Comparison of ENCODE assay signal across 34 cellular contexts in the genomic region with DNA sequence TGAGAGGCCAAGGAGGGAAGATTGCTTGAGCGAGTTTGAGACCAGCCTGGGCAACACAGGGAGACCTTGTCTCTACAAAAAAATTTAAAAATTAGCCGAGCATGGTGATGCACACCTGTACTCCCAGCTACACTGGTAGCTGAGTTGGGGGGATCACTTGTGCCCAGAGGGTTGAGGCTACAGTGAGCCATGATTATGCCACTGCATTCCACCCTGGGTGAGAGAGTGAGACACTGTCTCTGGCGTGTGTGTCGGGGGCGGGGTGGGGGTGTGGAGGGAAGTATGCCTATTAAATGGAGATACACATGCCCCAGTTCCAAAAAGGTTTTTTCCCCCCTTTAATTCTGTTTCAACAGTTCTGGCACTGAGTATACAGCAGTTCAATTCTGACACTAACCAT.
"Had no signal": no experiment of that assay in that cellular context is flagged by ENCODE, and none has a peak within 500 bp of the region (broad histone marks: within the 10 kb centered on the region; RNA-seq: fewer than 3 reads in every experiment).

No MANE protein-coding gene starts in this region.

- H3K4me3 ChIP-seq: adrenal gland, body of pancreas, breast epithelium had no signal

- H3K9me3 ChIP-seq: adrenal gland, body of pancreas, breast epithelium had no signal

- H3K27me3 Mint-ChIP-seq: activated CD8-positive, alpha-beta T cell treated with anti-CD3 and anti-CD28 coated beads for 36 hours had no signal

- H3K4me1 ChIP-seq: adrenal gland, breast epithelium had no signal

- DNase-seq: activated B cell treated with CpG ODN at 0.5 μM for 24 hours; activated CD4-positive, alpha-beta memory T cell treated with anti-CD3 and anti-CD28 coated beads for 36 hours; activated CD4-positive, alpha-beta T cell treated with anti-CD3 and anti-CD28 coated beads for 4 hours; activated CD4-positive, alpha-beta T cell treated with anti-CD3 and anti-CD28 coated beads, Interleukin-2, amount 50 U/mL, for 1 hour; activated CD4-positive, alpha-beta T cell treated with anti-CD3 and anti-CD28 coated beads, Interleukin-2, amount 50 U/mL, for 4 hours; activated CD4-positive, CD25-positive, alpha-beta regulatory T cell treated with anti-CD3 and anti-CD28 coated beads, Interleukin-2, amount 50 U/mL, for 72 hours; activated CD8-positive, alpha-beta memory T cell treated with anti-CD3 and anti-CD28 coated beads, Interleukin-2, amount 50 U/mL, for 4 hours; activated CD8-positive, alpha-beta T cell treated with anti-CD3 and anti-CD28 coated beads for 36 hours; activated effector memory CD4-positive, alpha-beta T cell treated with anti-CD3 and anti-CD28 coated beads, Interleukin-2, amount 50 U/mL, for 16 hours; activated gamma-delta T cell treated with Interleukin-2 at 50 U/mL for 16 hours; activated naive CD4-positive, alpha-beta T cell; activated naive CD4-positive, alpha-beta T cell treated with anti-CD3 and anti-CD28 coated beads for 36 hours; activated naive CD4-positive, alpha-beta T cell treated with anti-CD3 and anti-CD28 coated beads, Interleukin-2, amount 50 U/mL, for 16 hours; activated naive CD8-positive, alpha-beta T cell treated with anti-CD3 and anti-CD28 coated beads for 36 hours; activated T-cell treated with anti-CD3 and anti-CD28 coated beads for 4 hours; activated T-cell treated with anti-CD3 and anti-CD28 coated beads, Interleukin-2, amount 50 U/mL, for 1 hour; activated T-cell treated with anti-CD3 and anti-CD28 coated beads, Interleukin-2, amount 50 U/mL, for 4 hours; activated T-cell treated with anti-CD3 and anti-CD28 coated beads, Interleukin-2, amount 50 U/mL, for 72 hours; adrenal gland; amniotic stem cell; aorta; body of pancreas; brain microvascular endothelial cell; central memory CD4-positive, alpha-beta T cell; T-helper 1 cell; T-helper 2 cell; T-helper 9 cell had no signal

- H3K27me3 ChIP-seq: adrenal gland, body of pancreas, brain microvascular endothelial cell, breast epithelium had no signal

- H3K27ac Mint-ChIP-seq: activated B cell treated with CpG ODN at 0.5 μM for 24 hours; activated CD4-positive, alpha-beta memory T cell treated with anti-CD3 and anti-CD28 coated beads for 36 hours; activated CD8-positive, alpha-beta T cell treated with anti-CD3 and anti-CD28 coated beads for 36 hours; activated naive CD4-positive, alpha-beta T cell treated with anti-CD3 and anti-CD28 coated beads for 36 hours; activated naive CD4-positive, alpha-beta T cell treated with anti-CD3 and anti-CD28 coated beads, Interleukin-2, amount 50 U/mL, for 72 hours; activated naive CD8-positive, alpha-beta T cell treated with anti-CD3 and anti-CD28 coated beads for 36 hours; activated T-cell treated with anti-CD3 and anti-CD28 coated beads, Interleukin-2, amount 50 U/mL, for 72 hours; activated T-helper 1 cell treated with anti-CD3 and anti-CD28 coated beads, Interleukin-12 subunit alpha, Interleukin-12 subunit beta, Interleukin-2, Interleukin-4 antibody, amounts not matched to agents 30 ng/mL and 10 ng/mL and 1 ng/mL, durations not matched to agents 14 hours and 24 hours and 36 hours; activated T-helper 17 cell treated with anti-CD3 and anti-CD28 coated beads, Interleukin-2, amount 50 U/mL, for 72 hours; T-helper 1 cell treated with Interleukin-12 subunit alpha and Interleukin-12 subunit beta and Interleukin-4 antibody, amounts not matched to agents 30 μg/mL and 1 μg/mL, for 36 hours; T-helper 2 cell treated with Interferon-gamma antibody and Interleukin-4, amounts not matched to agents 5 μg/mL and 100 μg/mL, for 36 hours had no signal

- H3K36me3 Mint-ChIP-seq: activated CD4-positive, alpha-beta memory T cell treated with anti-CD3 and anti-CD28 coated beads for 36 hours; activated naive CD4-positive, alpha-beta T cell treated with anti-CD3 and anti-CD28 coated beads, Interleukin-2, amount 50 U/mL, for 72 hours; activated naive CD8-positive, alpha-beta T cell treated with anti-CD3 and anti-CD28 coated beads for 36 hours had no signal

- ATAC-seq: activated CD8-positive, alpha-beta T cell treated with anti-CD3 and anti-CD28 coated beads for 36 hours; activated naive CD4-positive, alpha-beta T cell treated with anti-CD3 and anti-CD28 coated beads, Interleukin-2, amount 50 U/mL, for 72 hours; activated T-cell treated with anti-CD3 and anti-CD28 coated beads, Interleukin-2, amount 50 U/mL, for 4 hours; activated T-cell treated with anti-CD3 and anti-CD28 coated beads, Interleukin-2, amount 50 U/mL, for 72 hours; activated T-helper 17 cell treated with anti-CD3 and anti-CD28 coated beads, Interleukin-2, amount 50 U/mL, for 72 hours; body of pancreas had no signal

- H3K9me3 Mint-ChIP-seq: activated CD4-positive, alpha-beta memory T cell treated with anti-CD3 and anti-CD28 coated beads for 36 hours; activated CD8-positive, alpha-beta T cell treated with anti-CD3 and anti-CD28 coated beads for 36 hours; activated naive CD4-positive, alpha-beta T cell treated with anti-CD3 and anti-CD28 coated beads for 36 hours; activated naive CD4-positive, alpha-beta T cell treated with anti-CD3 and anti-CD28 coated beads, Interleukin-2, amount 50 U/mL, for 72 hours; activated T-cell treated with anti-CD3 and anti-CD28 coated beads, Interleukin-2, amount 50 U/mL, for 72 hours; activated T-helper 1 cell treated with anti-CD3 and anti-CD28 coated beads, Interleukin-12 subunit alpha, Interleukin-12 subunit beta, Interleukin-2, Interleukin-4 antibody, amounts not matched to agents 30 ng/mL and 10 ng/mL and 1 ng/mL, durations not matched to agents 14 hours and 24 hours and 36 hours; activated T-helper 17 cell treated with anti-CD3 and anti-CD28 coated beads, Interleukin-2, amount 50 U/mL, for 72 hours; T-helper 1 cell treated with Interleukin-12 subunit alpha and Interleukin-12 subunit beta and Interleukin-4 antibody, amounts not matched to agents 30 μg/mL and 1 μg/mL, for 36 hours; T-helper 2 cell treated with Interferon-gamma antibody and Interleukin-4, amounts not matched to agents 5 μg/mL and 100 μg/mL, for 36 hours had no signal

- H3K4me1 Mint-ChIP-seq: activated B cell treated with CpG ODN at 0.5 μM for 24 hours; activated naive CD8-positive, alpha-beta T cell treated with anti-CD3 and anti-CD28 coated beads for 36 hours; activated T-helper 17 cell treated with anti-CD3 and anti-CD28 coated beads, Interleukin-2, amount 50 U/mL, for 72 hours had no signal

- H3K4me3 Mint-ChIP-seq: activated B cell treated with CpG ODN at 0.5 μM for 24 hours; activated CD4-positive, alpha-beta memory T cell treated with anti-CD3 and anti-CD28 coated beads for 36 hours; activated CD8-positive, alpha-beta T cell treated with anti-CD3 and anti-CD28 coated beads for 36 hours; activated naive CD4-positive, alpha-beta T cell treated with anti-CD3 and anti-CD28 coated beads for 36 hours; activated naive CD8-positive, alpha-beta T cell treated with anti-CD3 and anti-CD28 coated beads for 36 hours; activated T-cell treated with anti-CD3 and anti-CD28 coated beads, Interleukin-2, amount 50 U/mL, for 4 hours; activated T-cell treated with anti-CD3 and anti-CD28 coated beads, Interleukin-2, amount 50 U/mL, for 72 hours; activated T-helper 1 cell treated with anti-CD3 and anti-CD28 coated beads, Interleukin-12 subunit alpha, Interleukin-12 subunit beta, Interleukin-2, Interleukin-4 antibody, amounts not matched to agents 30 ng/mL and 10 ng/mL and 1 ng/mL, durations not matched to agents 14 hours and 24 hours and 36 hours; activated T-helper 17 cell treated with anti-CD3 and anti-CD28 coated beads, Interleukin-2, amount 50 U/mL, for 72 hours; T-helper 1 cell treated with Interleukin-12 subunit alpha and Interleukin-12 subunit beta and Interleukin-4 antibody, amounts not matched to agents 30 μg/mL and 1 μg/mL, for 36 hours; T-helper 2 cell treated with Interferon-gamma antibody and Interleukin-4, amounts not matched to agents 5 μg/mL and 100 μg/mL, for 36 hours had no signal

- H3K27ac ChIP-seq: adrenal gland, body of pancreas, brain microvascular endothelial cell, breast epithelium, VCaP had no signal

- H3K36me3 ChIP-seq: adrenal gland, brain microvascular endothelial cell, breast epithelium had no signal
